ENCODE assay signal across 1 cellular context in genomic region chr5:43068037-43068436, GRCh38.
TF ChIP-seq lines count a peak whose summit lies in the region.

No MANE protein-coding gene starts in this region.

TF ChIP-seq in liver, 16 proteins besides CTCF, POLR2A, EP300 and RAD21 (continued from another document):
- TF ChIP-seq, protein P1, sequence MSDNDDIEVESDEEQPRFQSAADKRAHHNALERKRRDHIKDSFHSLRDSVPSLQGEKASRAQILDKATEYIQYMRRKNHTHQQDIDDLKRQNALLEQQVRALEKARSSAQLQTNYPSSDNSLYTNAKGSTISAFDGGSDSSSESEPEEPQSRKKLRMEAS (IDR thresholded peaks at IDR 0.05): no peak
